ENCODE assay signal across 11 cellular contexts in genomic region chr15:52658955-52659354, GRCh38. TPM values are rescaled to one million over a fixed set of nuclear protein-coding genes. Genes with fewer than 3 reads are reported as not detected.
DNase-seq lines count a peak whose midpoint lies in the region; ATAC-seq and TF ChIP-seq lines count a peak whose summit lies in the region.
"Had no signal": no experiment of that assay in that cellular context is flagged by ENCODE, and none has a peak within 500 bp of the region (broad histone marks: within the 10 kb centered on the region; RNA-seq: fewer than 3 reads in every experiment).

No MANE protein-coding gene starts in this region.

- H3K36me3 ChIP-seq in KMS-11 (ENCODE audit: insufficient read depth) (no peaks in the 10 kb centered on the region; the same call in 1 of the 2 replicates), endodermal cell (ENCODE audit: control insufficient read depth, insufficient read depth, low read length) (peaks cover 3% of the 10 kb centered on the region), vagina (peaks cover 0 to 32% of the 10 kb centered on the region in 2 donors)

- H4K20me1 ChIP-seq in KMS-11 (ENCODE audit: insufficient read depth), result no peaks in the 10 kb centered on the region

- H3K4me2 ChIP-seq in KMS-11, result peak overlapping the region; percentile 60

- H3K4me1 ChIP-seq in KMS-11 (ENCODE audit: low read depth, poor library complexity, severe bottlenecking) (peaks cover 75% of the 10 kb centered on the region), endodermal cell (ENCODE audit: control insufficient read depth, insufficient read depth, low read length) (no peaks in the 10 kb centered on the region), vagina (peaks cover 32% of the 10 kb centered on the region)

- 83% methylated on average over 1 of the region's 1 CpG; no CpG with 5 or more reads in 1 of the 2 experiments for WGBS in endodermal cell (ENCODE audit: insufficient coverage in 1 of 2, insufficient read length in 1 of 2), 2 experiments

- H3K27ac Mint-ChIP-seq in endodermal cell, result peak overlapping the region; percentile 31

- TF ChIP-seq CTCF in KMS-11 (conservative IDR thresholded peaks at IDR 0.05; ENCODE audit: low read depth, low read length), result no peak
- no peak for TF ChIP-seq CTCF in endodermal cell (conservative IDR thresholded peaks at IDR 0.05)
- TF ChIP-seq CTCF in vagina (IDR thresholded peaks at IDR 0.05), result no peak

- H3K27me3 Mint-ChIP-seq in endodermal cell (ENCODE audit: insufficient read depth), result no peaks in the 10 kb centered on the region

- H3K4me3 ChIP-seq in KMS-11 (IDR thresholded peaks at IDR 0.05; ENCODE audit: insufficient read depth, low read depth, low read length) (no peak overlapping the region), endodermal cell (ENCODE audit: low read length) (no peak overlapping the region), vagina (no peak overlapping the region)

- no peaks in the 10 kb centered on the region for H3K9me3 Mint-ChIP-seq in endodermal cell

- DNase-seq in endodermal cell (no peak), HPDE6-E6E7 (ENCODE audit: extremely low spot score) (no peak), vagina (ENCODE audit: extremely low spot score in 2 of 2) (no peak), mesenteric fat pad (ENCODE audit: low spot score) (no peak)
- DNase-seq: activated CD8-positive, alpha-beta memory T cell treated with anti-CD3 and anti-CD28 coated beads for 24 hours; NCI-H187 treated with DMSO at 0.1 percent for 48 hours had no signal

- H2AFZ ChIP-seq in KMS-11 (ENCODE audit: low read depth), result no peak overlapping the region

- H3K27ac ChIP-seq in KMS-11 (peak overlapping the region; percentile 50), endodermal cell (ENCODE audit: low read depth, low read length) (no peak overlapping the region), vagina (no peak overlapping the region)

- H3K4me1 Mint-ChIP-seq in endodermal cell, result peaks cover 17% of the 10 kb centered on the region

- no peak for TF ChIP-seq POLR2A in vagina (IDR thresholded peaks at IDR 0.05)

- H3K4me3 Mint-ChIP-seq in endodermal cell, result no peak overlapping the region

- intact Hi-C loops in vagina (cut with DNase I), result loop anchor here (5.0 kb wide), 1 partner anchor 1258 kb away; no protein-coding TSS in a partner anchor

- H3K36me3 Mint-ChIP-seq in endodermal cell (ENCODE audit: low read depth), result peaks cover 38% of the 10 kb centered on the region

- H3K79me2 ChIP-seq in KMS-11 (ENCODE audit: insufficient read depth, low read depth), result peaks cover 49% of the 10 kb centered on the region; the same call in 1 of the 2 replicates

- H3K9me3 ChIP-seq in endodermal cell (ENCODE audit: control insufficient read depth, low read length) (no peaks in the 10 kb centered on the region), vagina (no peaks in the 10 kb centered on the region)

- no peak overlapping the region for H3K9ac ChIP-seq in KMS-11
- no peak overlapping the region for H3K9ac ChIP-seq in endodermal cell (ENCODE audit: extremely low read depth, low read length, poor library complexity, severe bottlenecking)

- H3K27me3 ChIP-seq in KMS-11 (ENCODE audit: insufficient read depth, low read depth) (no peaks in the 10 kb centered on the region), endodermal cell (ENCODE audit: control insufficient read depth, insufficient read depth, low read length, poor library complexity, severe bottlenecking) (no peaks in the 10 kb centered on the region), vagina (no peaks in the 10 kb centered on the region)

- ATAC-seq in GM18858 (IDR thresholded peaks at IDR 0.05; ENCODE audit: unreplicated experiment) (peak; percentile 84), GM21723 (IDR thresholded peaks at IDR 0.05; ENCODE audit: unreplicated experiment) (peak; percentile 89), SK-N-SH treated with all-trans-retinoic acid at 6 μM for 48 hours (no peak)
- ATAC-seq: sciatic nerve had no signal

TF ChIP-seq in SK-N-SH treated with all-trans-retinoic acid at 6 μM for 48 hours, 23 proteins besides CTCF, POLR2A, EP300 and RAD21:
- TF ChIP-seq ZC3H10 (CRISPR knock-in tag; IDR thresholded peaks at IDR 0.05) (no peak), OSR1 (CRISPR knock-in tag; IDR thresholded peaks at IDR 0.05) (no peak), BACH2 (CRISPR knock-in tag; IDR thresholded peaks at IDR 0.05; ENCODE audit: borderline replicate concordance) (no peak), TCF4 (CRISPR knock-in tag; IDR thresholded peaks at IDR 0.05; ENCODE audit: borderline replicate concordance) (no peak), TOX (CRISPR knock-in tag; IDR thresholded peaks at IDR 0.05; ENCODE audit: borderline replicate concordance) (no peak)

RNA-seq across cellular contexts. Expression of gene ATOSA, which starts 20.2 kb away (rescaled TPM):
- total RNA-seq in endodermal cell (10 to 100 TPM; 18.6 to 27.8 TPM), vagina (63.3 TPM), mesenteric fat pad (61.5 TPM)
- polyA plus RNA-seq in endodermal cell (2013, experiment 1 of 2), result 18.2 TPM
- 17.5 TPM for polyA plus RNA-seq in endodermal cell (2013, experiment 2 of 2)
